Comparison of ENCODE assay signal across 21 cellular contexts in the genomic region with DNA sequence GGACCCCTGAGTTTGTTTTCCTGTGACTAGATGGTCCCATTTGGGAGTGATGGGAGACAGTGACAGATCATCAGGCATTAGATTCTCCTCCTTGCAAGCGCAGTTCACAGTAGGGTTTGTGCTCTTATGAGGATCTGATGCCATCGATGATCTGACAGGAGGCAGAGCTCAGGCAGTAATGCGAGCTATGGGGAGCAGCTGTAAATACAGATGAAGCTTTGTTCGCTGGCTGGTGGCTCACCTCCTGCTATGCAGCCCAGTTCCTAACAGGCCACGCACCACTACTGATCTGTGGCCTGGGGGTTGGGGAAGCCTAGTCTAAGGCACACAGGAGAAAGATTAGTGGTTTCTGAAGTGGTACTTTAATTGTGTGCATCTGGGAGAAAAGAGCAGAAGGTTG. TPM values are rescaled to one million over a fixed set of nuclear protein-coding genes. Genes with fewer than 3 reads are reported as not detected.
"Had no signal": no experiment of that assay in that cellular context is flagged by ENCODE, and none has a peak within 500 bp of the region (broad histone marks: within the 10 kb centered on the region; RNA-seq: fewer than 3 reads in every experiment).

No MANE protein-coding gene starts in this region.

- DNase-seq: colonic mucosa; effector CD8-positive, alpha-beta T cell; endodermal cell; gastrocnemius medialis; head of caudate nucleus; kidney; mucosa of descending colon; naive thymus-derived CD4-positive, alpha-beta T cell; nucleus accumbens; sigmoid colon; stimulated activated CD4-positive, alpha-beta T cell treated with anti-CD3 and anti-CD28 coated beads, Interleukin-4, amount 100 ng/mL, for 4 hours; stimulated activated naive CD8-positive, alpha-beta T cell treated with anti-CD3 and anti-CD28 coated beads, Interleukin-15, Interleukin-2, amounts not matched to agents 100 U/mL and 50 U/mL, for 24 hours; substantia nigra; upper lobe of left lung had no signal

- H3K9me3 ChIP-seq: colonic mucosa, gastrocnemius medialis, mucosa of descending colon, prostate gland, right atrium auricular region, thoracic aorta, tibial nerve, upper lobe of left lung had no signal

- H3K4me1 ChIP-seq: colonic mucosa, prostate gland, right atrium auricular region, sigmoid colon, upper lobe of left lung had no signal

- H3K27ac ChIP-seq: colonic mucosa, epithelial cell of prostate, gastrocnemius medialis, neural progenitor cell, prostate gland, right atrium auricular region, sigmoid colon, thoracic aorta, tibial nerve, upper lobe of left lung had no signal

- H3K27me3 ChIP-seq: colonic mucosa, gastrocnemius medialis, neural progenitor cell, right atrium auricular region, sigmoid colon, tibial nerve, upper lobe of left lung had no signal

- H3K36me3 ChIP-seq: colonic mucosa, gastrocnemius medialis, neural progenitor cell, prostate gland, right atrium auricular region, sigmoid colon, thoracic aorta, tibial nerve, upper lobe of left lung had no signal

- H3K4me3 ChIP-seq: colonic mucosa, gastrocnemius medialis, lung, mucosa of descending colon, neural progenitor cell, prostate gland, right atrium auricular region, sigmoid colon, thoracic aorta, tibial nerve, upper lobe of left lung had no signal

RNA-seq across cellular contexts. Expression of a gene that starts 7.1 kb away (rescaled TPM):
- polyA plus RNA-seq: naive thymus-derived CD4-positive, alpha-beta T cell had no signal

RNA-seq across cellular contexts. Expression of a gene that starts 58.6 kb away (rescaled TPM):
- total RNA-seq: naive thymus-derived CD4-positive, alpha-beta T cell had no signal
- polyA plus RNA-seq: naive thymus-derived CD4-positive, alpha-beta T cell had no signal
